In genomic region chr15:72415304-72415703, GRCh38 we compare ENCODE assay signal across 38 cellular contexts. TPM values are rescaled to one million over a fixed set of nuclear protein-coding genes. Genes with fewer than 3 reads are reported as not detected.
"Had no signal": no experiment of that assay in that cellular context is flagged by ENCODE, and none has a peak within 500 bp of the region (broad histone marks: within the 10 kb centered on the region; RNA-seq: fewer than 3 reads in every experiment).

No MANE protein-coding gene starts in this region.

- H3K4me3 ChIP-seq: MG63 had no signal

- DNase-seq: Karpas-422, Kasumi-1, MG63, MM.1S, MV-4-11, NCI-H1048, NCI-H1092, NCI-H1092 treated with DMSO at 0.1 percent for 48 hours, NCI-H1105, NCI-H1105 treated with DMSO at 0.1 percent for 48 hours, NCI-H1417, NCI-H1417 treated with DMSO at 0.1 percent for 48 hours, NCI-H1436, NCI-H1436 treated with DMSO at 0.1 percent for 48 hours, NCI-H146, NCI-H1694, NCI-H1694 treated with DMSO at 0.1 percent for 48 hours, NCI-H187, NCI-H187 treated with DMSO at 0.1 percent for 48 hours, NCI-H1930, NCI-H2029, NCI-H2029 treated with DMSO at 0.1 percent for 48 hours, NCI-H2081, NCI-H2081 treated with DMSO at 0.1 percent for 48 hours, NCI-H2107, NCI-H2171, NCI-H2171 treated with DMSO at 0.1 percent for 48 hours, NCI-H2227 treated with DMSO at 0.1 percent for 48 hours, NCI-H226, NCI-H345, NCI-H446, NCI-H446 treated with DMSO at 0.1 percent for 48 hours, NCI-H510A, NCI-H510A treated with DMSO at 0.1 percent for 48 hours had no signal

- H3K36me3 ChIP-seq: MG63 had no signal

RNA-seq across cellular contexts. Expression of gene TMEM202, which starts 17.2 kb away (rescaled TPM):
- total RNA-seq: LHCN-M2, M059J, MCF 10A, NCI-H460 had no signal
